In the genomic region with DNA sequence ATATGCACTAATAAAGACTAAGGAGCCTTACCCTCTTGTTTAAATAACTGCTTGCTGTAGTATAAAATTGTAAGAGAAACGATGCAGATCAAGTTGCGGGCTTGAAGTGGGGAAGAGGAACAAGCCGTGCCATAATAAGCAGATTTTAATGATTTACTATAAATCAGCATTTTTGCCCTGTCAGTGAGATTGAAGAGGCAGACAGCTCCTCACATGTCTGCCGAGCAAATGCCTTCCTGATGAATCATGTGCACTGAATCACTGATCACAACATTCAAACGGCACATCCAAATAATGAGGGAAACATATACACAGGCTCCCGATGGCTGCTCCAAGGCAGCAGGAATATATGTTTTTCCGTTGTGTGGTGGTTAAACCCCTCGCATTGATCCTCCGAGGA, we compare ENCODE assay signal across 12 cellular contexts.
A peak's percentile ranks its signal among the peaks of the same experiment; 100 is the strongest.
DNase-seq lines count a peak whose midpoint lies in the region; ATAC-seq, FAIRE-seq and TF ChIP-seq lines count a peak whose summit lies in the region.
"Had no signal": no experiment of that assay in that cellular context is flagged by ENCODE, and none has a peak within 500 bp of the region (broad histone marks: within the 10 kb centered on the region; RNA-seq: fewer than 3 reads in every experiment).

No MANE protein-coding gene starts in this region.

- peak; percentile 79 to 89; a peak in 5 of 6 replicates for ATAC-seq in A549
- ATAC-seq in GM21360 (IDR thresholded peaks at IDR 0.05; ENCODE audit: unreplicated experiment): no peak

- CTCF ChIA-PET in A549 (lab: Yijun Ruan, JAX) (no interaction called here), HEK293 (lab: Yijun Ruan, JAX) (interaction anchor here (0.6 to 1.0 kb wide), 2 partner anchors 260 to 289 kb away, joined by 3 to 4 read pairs; no protein-coding TSS in a partner anchor)

- H3K4me2 ChIP-seq in A549: peak overlapping the region; percentile 68
- H3K4me2 ChIP-seq: BLaER1 had no signal

- DNase-seq in A549 (ENCODE audit: low read depth in 1 of 2, low spot score in 1 of 2): peak; percentile 64 to 84
- peak; percentile 0 for DNase-seq in amniotic stem cell (lab: John Stamatoyannopoulos, UW)
- DNase-seq in islet precursor cell: peak; percentile 66
- DNase-seq in T-helper 1 cell: no peak
- no peak for DNase-seq in SK-N-DZ (ENCODE audit: low spot score)
- no peak for DNase-seq in iPS-NIHi7 (ENCODE audit: extremely low spot score)
- DNase-seq: activated CD4-positive, alpha-beta memory T cell treated with anti-CD3 and anti-CD28 coated beads, Interleukin-2, amount 10 ng/mL, durations not matched to agents 7 days and 5 days; esophagus squamous epithelium; upper lobe of left lung had no signal

- H3K36me3 ChIP-seq in HEK293 (ENCODE audit: control insufficient read depth in 2 of 2, insufficient read depth in 1 of 2, low read length in 2 of 2): no peaks in the 10 kb centered on the region
- H3K36me3 ChIP-seq: BLaER1, esophagus squamous epithelium, upper lobe of left lung had no signal

- H3K4me1 ChIP-seq in A549 (peaks cover 16% of the 10 kb centered on the region), HEK293 (ENCODE audit: control insufficient read depth, insufficient read depth, low read length) (peaks cover 21% of the 10 kb centered on the region)
- H3K4me1 ChIP-seq: BLaER1, esophagus squamous epithelium, upper lobe of left lung had no signal

- TF ChIP-seq POLR2A in A549 (IDR thresholded peaks at IDR 0.05; ENCODE audit: low read length): no peak

- no peak for TF ChIP-seq CTCF in A549 (IDR thresholded peaks at IDR 0.05)
- no peak for TF ChIP-seq CTCF in HEK293 (tag by site-specific recombination; IDR thresholded peaks at IDR 0.05)

- H3K4me3 ChIP-seq in A549 (0 out of 3 replicates have a peak overlapping the region, but pooled peaks have one; percentile 1), HEK293 (ENCODE audit: low read depth, low read length) (no peak overlapping the region; the same call in 1 of the 2 replicates)
- H3K4me3 ChIP-seq: BLaER1, esophagus squamous epithelium, upper lobe of left lung had no signal

- no peak for TF ChIP-seq EP300 in A549 (IDR thresholded peaks at IDR 0.05)

- H3K27ac ChIP-seq in A549 (peak overlapping the region; percentile 38 to 69; a peak in 5 of 6 replicates), HEK293 (ENCODE audit: extremely low read depth, low read depth, low read length) (no peak overlapping the region)
- H3K27ac ChIP-seq: BLaER1, esophagus squamous epithelium, upper lobe of left lung had no signal

- H3K9me3 ChIP-seq in A549 (no peaks in the 10 kb centered on the region), HEK293 (ENCODE audit: control insufficient read depth, insufficient read depth, low read depth, low read length) (no peaks in the 10 kb centered on the region)
- H3K9me3 ChIP-seq: BLaER1, esophagus squamous epithelium, upper lobe of left lung had no signal

- TF ChIP-seq RAD21 in A549 (conservative IDR thresholded peaks at IDR 0.05 in 1 of 2, IDR thresholded peaks at IDR 0.05 in 1 of 2): no peak

- 15% methylated on average over 9 of the region's 9 CpGs for WGBS in A549 (ENCODE audit: missing lambda C conversion rate)

- peak; percentile 96 for FAIRE-seq in A549 (lab: Jason Lieb, UNC)

- POLR2A ChIA-PET in A549 (lab: Yijun Ruan, JAX): no interaction called here
- POLR2A ChIA-PET in HEK293 (lab: Yijun Ruan, JAX): interaction anchor here (1.0 kb wide), 1 partner anchor 284 kb away, joined by 3 read pairs; no protein-coding TSS in a partner anchor

TF ChIP-seq in A549, 52 proteins besides CTCF, POLR2A, EP300 and RAD21:
- TF ChIP-seq TP53 (CRISPR knock-in tag; IDR thresholded peaks at IDR 0.05): no peak
- TF ChIP-seq EHF (CRISPR knock-in tag; IDR thresholded peaks at IDR 0.05): no peak
- TF ChIP-seq FOXS1 (CRISPR knock-in tag; IDR thresholded peaks at IDR 0.05): no peak
- TF ChIP-seq CBX2 (IDR thresholded peaks at IDR 0.05; ENCODE audit: borderline replicate concordance, low read depth): no peak
- peak; percentile 82 for TF ChIP-seq FOSL2 (IDR thresholded peaks at IDR 0.05)
- TF ChIP-seq FOSL2 (CRISPR knock-in tag; IDR thresholded peaks at IDR 0.05): peak; percentile 76
- TF ChIP-seq MAFK (IDR thresholded peaks at IDR 0.05; ENCODE audit: partially characterized antibody): peak; percentile 95
- TF ChIP-seq CEBPB (IDR thresholded peaks at IDR 0.05): no peak
- no peak for TF ChIP-seq HDAC2 (IDR thresholded peaks at IDR 0.05)
- TF ChIP-seq, protein P1, sequence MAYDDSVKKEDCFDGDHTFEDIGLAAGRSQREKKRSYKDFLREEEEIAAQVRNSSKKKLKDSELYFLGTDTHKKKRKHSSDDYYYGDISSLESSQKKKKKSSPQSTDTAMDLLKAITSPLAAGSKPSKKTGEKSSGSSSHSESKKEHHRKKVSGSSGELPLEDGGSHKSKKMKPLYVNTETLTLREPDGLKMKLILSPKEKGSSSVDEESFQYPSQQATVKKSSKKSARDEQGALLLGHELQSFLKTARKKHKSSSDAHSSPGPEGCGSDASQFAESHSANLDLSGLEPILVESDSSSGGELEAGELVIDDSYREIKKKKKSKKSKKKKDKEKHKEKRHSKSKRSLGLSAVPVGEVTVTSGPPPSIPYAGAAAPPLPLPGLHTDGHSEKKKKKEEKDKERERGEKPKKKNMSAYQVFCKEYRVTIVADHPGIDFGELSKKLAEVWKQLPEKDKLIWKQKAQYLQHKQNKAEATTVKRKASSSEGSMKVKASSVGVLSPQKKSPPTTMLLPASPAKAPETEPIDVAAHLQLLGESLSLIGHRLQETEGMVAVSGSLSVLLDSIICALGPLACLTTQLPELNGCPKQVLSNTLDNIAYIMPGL (CRISPR knock-in tag; IDR thresholded peaks at IDR 0.05; ENCODE audit: borderline replicate concordance): no peak
- TF ChIP-seq, protein P2, sequence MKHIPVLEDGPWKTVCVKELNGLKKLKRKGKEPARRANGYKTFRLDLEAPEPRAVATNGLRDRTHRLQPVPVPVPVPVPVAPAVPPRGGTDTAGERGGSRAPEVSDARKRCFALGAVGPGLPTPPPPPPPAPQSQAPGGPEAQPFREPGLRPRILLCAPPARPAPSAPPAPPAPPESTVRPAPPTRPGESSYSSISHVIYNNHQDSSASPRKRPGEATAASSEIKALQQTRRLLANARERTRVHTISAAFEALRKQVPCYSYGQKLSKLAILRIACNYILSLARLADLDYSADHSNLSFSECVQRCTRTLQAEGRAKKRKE (CRISPR knock-in tag; IDR thresholded peaks at IDR 0.05; ENCODE audit: low read depth): no peak
- peak; percentile 46 for TF ChIP-seq JUNB (IDR thresholded peaks at IDR 0.05)
- 0 out of 5 replicates have a peak, but pooled peaks of 1 of the 2 experiments have one; percentile 22 for TF ChIP-seq JUN (IDR thresholded peaks at IDR 0.05)

TF ChIP-seq in HEK293, 187 proteins besides CTCF, POLR2A, EP300 and RAD21 (continues in another document):
- TF ChIP-seq ZNF223 (tag by site-specific recombination; IDR thresholded peaks at IDR 0.05): no peak
- TF ChIP-seq IKZF3 (tag by site-specific recombination; IDR thresholded peaks at IDR 0.05): peak; percentile 47; the same call in 1 of the 2 replicates
- TF ChIP-seq, protein P3, sequence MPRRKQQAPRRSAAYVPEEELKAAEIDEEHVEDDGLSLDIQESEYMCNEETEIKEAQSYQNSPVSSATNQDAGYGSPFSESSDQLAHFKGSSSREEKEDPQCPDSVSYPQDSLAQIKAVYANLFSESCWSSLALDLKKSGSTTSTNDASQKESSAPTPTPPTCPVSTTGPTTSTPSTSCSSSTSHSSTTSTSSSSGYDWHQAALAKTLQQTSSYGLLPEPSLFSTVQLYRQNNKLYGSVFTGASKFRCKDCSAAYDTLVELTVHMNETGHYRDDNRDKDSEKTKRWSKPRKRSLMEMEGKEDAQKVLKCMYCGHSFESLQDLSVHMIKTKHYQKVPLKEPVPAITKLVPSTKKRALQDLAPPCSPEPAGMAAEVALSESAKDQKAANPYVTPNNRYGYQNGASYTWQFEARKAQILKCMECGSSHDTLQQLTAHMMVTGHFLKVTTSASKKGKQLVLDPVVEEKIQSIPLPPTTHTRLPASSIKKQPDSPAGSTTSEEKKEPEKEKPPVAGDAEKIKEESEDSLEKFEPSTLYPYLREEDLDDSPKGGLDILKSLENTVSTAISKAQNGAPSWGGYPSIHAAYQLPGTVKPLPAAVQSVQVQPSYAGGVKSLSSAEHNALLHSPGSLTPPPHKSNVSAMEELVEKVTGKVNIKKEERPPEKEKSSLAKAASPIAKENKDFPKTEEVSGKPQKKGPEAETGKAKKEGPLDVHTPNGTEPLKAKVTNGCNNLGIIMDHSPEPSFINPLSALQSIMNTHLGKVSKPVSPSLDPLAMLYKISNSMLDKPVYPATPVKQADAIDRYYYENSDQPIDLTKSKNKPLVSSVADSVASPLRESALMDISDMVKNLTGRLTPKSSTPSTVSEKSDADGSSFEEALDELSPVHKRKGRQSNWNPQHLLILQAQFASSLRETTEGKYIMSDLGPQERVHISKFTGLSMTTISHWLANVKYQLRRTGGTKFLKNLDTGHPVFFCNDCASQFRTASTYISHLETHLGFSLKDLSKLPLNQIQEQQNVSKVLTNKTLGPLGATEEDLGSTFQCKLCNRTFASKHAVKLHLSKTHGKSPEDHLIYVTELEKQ (tag by site-specific recombination; IDR thresholded peaks at IDR 0.05; ENCODE audit: borderline replicate concordance): peak; percentile 89; the same call in 1 of the 2 replicates
- TF ChIP-seq ZNF776 (tag by site-specific recombination; IDR thresholded peaks at IDR 0.05; ENCODE audit: borderline replicate concordance): no peak
- peak; percentile 82 for TF ChIP-seq ZNF366 (tag by site-specific recombination; conservative IDR thresholded peaks at IDR 0.05)
- TF ChIP-seq SP3 (tag by site-specific recombination; IDR thresholded peaks at IDR 0.05): peak; percentile 20; the same call in 1 of the 2 replicates
- TF ChIP-seq ZNF629 (tag by site-specific recombination; IDR thresholded peaks at IDR 0.05): peak; percentile 54
- TF ChIP-seq ZNF843 (tag by site-specific recombination; IDR thresholded peaks at IDR 0.05): no peak
- no peak for TF ChIP-seq ZNF112 (tag by site-specific recombination; IDR thresholded peaks at IDR 0.05)
- 0 out of 2 replicates have a peak, but pooled peaks have one; percentile 19 for TF ChIP-seq ZBTB21 (tag by site-specific recombination; IDR thresholded peaks at IDR 0.05)

Comparison
In these comparisons a context has a peak if more than half of its experiments do, and no peak if none do; other contexts are left out.
1. DNase-seq: peak in A549 (2 of 2), amniotic stem cell (single experiment) and islet precursor cell (single experiment); none in T-helper 1 cell (0 of 5), SK-N-DZ (single experiment) and iPS-NIHi7 (single experiment).